1 cellular context compared by ENCODE assay signal in genomic region chr1:110962892-110963665, GRCh38.
TF ChIP-seq lines count a peak whose summit lies in the region.

No MANE protein-coding gene starts in this region.

TF ChIP-seq in K562, 482 proteins besides CTCF, POLR2A, EP300 and RAD21 (continued from another document):
- TF ChIP-seq PRPF4 (IDR thresholded peaks at IDR 0.05; ENCODE audit: insufficient read depth, low read depth, low read length, poor library complexity, severe bottlenecking): no peak
- 0 out of 2 replicates have a peak, but pooled peaks have one; percentile 83 for TF ChIP-seq TGIF2 (CRISPR knock-in tag; IDR thresholded peaks at IDR 0.05)
- 0 out of 2 replicates have a peak, but pooled peaks have one; percentile 10 for TF ChIP-seq ZNF324 (CRISPR knock-in tag; IDR thresholded peaks at IDR 0.05)
- 0 out of 2 replicates have a peak, but pooled peaks have one; percentile 66 for TF ChIP-seq ZKSCAN8 (CRISPR knock-in tag; IDR thresholded peaks at IDR 0.05)
- 0 out of 2 replicates have a peak, but pooled peaks have one; percentile 13 for TF ChIP-seq JUN (IDR thresholded peaks at IDR 0.05; ENCODE audit: borderline replicate concordance, low read depth, low read length)
- TF ChIP-seq JUN (CRISPR knock-in tag; IDR thresholded peaks at IDR 0.05; ENCODE audit: borderline replicate concordance): 0 out of 2 replicates have a peak, but pooled peaks have one; percentile 64
- peak; percentile 87; the same call in 1 of the 2 replicates for TF ChIP-seq ELF4 (CRISPR knock-in tag; IDR thresholded peaks at IDR 0.05)
- TF ChIP-seq ZNF449 (CRISPR knock-in tag; IDR thresholded peaks at IDR 0.05): 0 out of 2 replicates have a peak, but pooled peaks have one; percentile 49
